Comparison of ENCODE assay signal across 18 cellular contexts in genomic region chr1:22749503-22749902, GRCh38. TPM values are rescaled to one million over a fixed set of nuclear protein-coding genes. Genes with fewer than 3 reads are reported as not detected.
A peak's percentile ranks its signal among the peaks of the same experiment; 100 is the strongest.
DNase-seq lines count a peak whose midpoint lies in the region; ATAC-seq, FAIRE-seq and TF ChIP-seq lines count a peak whose summit lies in the region.
"Had no signal": no experiment of that assay in that cellular context is flagged by ENCODE, and none has a peak within 500 bp of the region (broad histone marks: within the 10 kb centered on the region; RNA-seq: fewer than 3 reads in every experiment).

No MANE protein-coding gene starts in this region.

- CTCF ChIA-PET in AG04450 (lab: Charles Lee), result no interaction called here
- CTCF ChIA-PET in K562 (lab: Yijun Ruan, JAX; ENCODE audit: low intra/inter-chr PET ratio), result no interaction called here

- no peaks in the 10 kb centered on the region; the same call in 1 of the 2 replicates for H3K9me3 ChIP-seq in AG04450 (ENCODE audit: control insufficient read depth, insufficient read depth, low read length)
- H3K9me3 ChIP-seq in K562 (replicated peaks; ENCODE audit: control insufficient read depth, insufficient read depth, low read depth, low read length), result no peaks in the 10 kb centered on the region
- H3K9me3 ChIP-seq in mesenchymal stem cell (ENCODE audit: control insufficient read depth, low read length), result no peaks in the 10 kb centered on the region
- no peaks in the 10 kb centered on the region for H3K9me3 ChIP-seq in MG63
- H3K9me3 ChIP-seq: Caco-2, vagina had no signal

- H2AFZ ChIP-seq in GM23338 (no peak overlapping the region), K562 (ENCODE audit: low read depth, low read length) (no peak overlapping the region), mesenchymal stem cell (ENCODE audit: low read depth, low read length) (no peak overlapping the region)

- H3F3A ChIP-seq in GM23338 (replicated peaks; ENCODE audit: low read depth), result no peaks in the 10 kb centered on the region

- no peaks in the 10 kb centered on the region for H3K36me3 Mint-ChIP-seq in GM23338 (ENCODE audit: low read depth)
- H3K36me3 Mint-ChIP-seq: activated CD4-positive, alpha-beta memory T cell treated with anti-CD3 and anti-CD28 coated beads for 36 hours; activated naive CD8-positive, alpha-beta T cell treated with anti-CD3 and anti-CD28 coated beads, Interleukin-2, amount 10 ng/mL, durations not matched to agents 7 days and 5 days; natural killer cell had no signal

- no peak overlapping the region for H3K27ac Mint-ChIP-seq in GM23338
- H3K27ac Mint-ChIP-seq: activated CD4-positive, alpha-beta memory T cell treated with anti-CD3 and anti-CD28 coated beads for 36 hours; activated naive CD8-positive, alpha-beta T cell treated with anti-CD3 and anti-CD28 coated beads, Interleukin-2, amount 10 ng/mL, durations not matched to agents 7 days and 5 days; natural killer cell had no signal

- H3K4me3 Mint-ChIP-seq in GM23338, result no peak overlapping the region
- H3K4me3 Mint-ChIP-seq: activated CD4-positive, alpha-beta memory T cell treated with anti-CD3 and anti-CD28 coated beads for 36 hours; activated naive CD8-positive, alpha-beta T cell treated with anti-CD3 and anti-CD28 coated beads, Interleukin-2, amount 10 ng/mL, durations not matched to agents 7 days and 5 days; activated T-cell treated with anti-CD3 and anti-CD28 coated beads, Interleukin-2, amount 50 U/mL, for 72 hours; natural killer cell had no signal

- H3K27me3 ChIP-seq in AG04450 (ENCODE audit: control insufficient read depth, insufficient read depth, low read length) (no peaks in the 10 kb centered on the region), GM23338 (ENCODE audit: insufficient read depth) (no peaks in the 10 kb centered on the region), K562 (ENCODE audit: control insufficient read depth in 2 of 2, insufficient read depth in 2 of 2, low read length in 2 of 2) (peaks cover 14 to 46% of the 10 kb centered on the region in 2 experiments; a peak in 4 of 5 replicates), mesenchymal stem cell (ENCODE audit: control insufficient read depth in 1 of 2, insufficient read depth in 1 of 2, low read length in 2 of 2) (no peaks in the 10 kb centered on the region), MG63 (no peaks in the 10 kb centered on the region)
- H3K27me3 ChIP-seq: vagina had no signal

- H3K27ac ChIP-seq in AG04450 (ENCODE audit: low read depth, low read length) (peak overlapping the region; percentile 93), GM23338 (ENCODE audit: low read depth) (no peak overlapping the region), K562 (ENCODE audit: extremely low read depth, low read depth, low read length) (no peak overlapping the region), mesenchymal stem cell (ENCODE audit: low read length, poor library complexity, severe bottlenecking) (peak overlapping the region; percentile 97)

- H3K4me3 ChIP-seq in AG04450 (ENCODE audit: low read depth, low read length) (no peak overlapping the region), GM23338 (no peak overlapping the region), K562 (no peak overlapping the region), mesenchymal stem cell (ENCODE audit: insufficient read depth in 1 of 2, low read depth in 1 of 2, low read length in 2 of 2) (no peak overlapping the region), MG63 (no peak overlapping the region)
- H3K4me3 ChIP-seq: vagina had no signal

- peak; percentile 29; the same call in 2 of the 3 replicates for ATAC-seq in GM23338
- ATAC-seq in K562, result no peak
- no peak for ATAC-seq in HG03354 (IDR thresholded peaks at IDR 0.05; ENCODE audit: poor library complexity, severe bottlenecking, unreplicated experiment)
- no peak for ATAC-seq in GM21786 (IDR thresholded peaks at IDR 0.05; ENCODE audit: unreplicated experiment)
- ATAC-seq: natural killer cell had no signal

- H4K8ac ChIP-seq in mesenchymal stem cell (ENCODE audit: low read length), result no peak overlapping the region

- H3K9me2 ChIP-seq in GM23338 (ENCODE audit: insufficient read depth), result no peaks in the 10 kb centered on the region

- no peak for TF ChIP-seq POLR2A in K562 (conservative IDR thresholded peaks at IDR 0.05)

- peak overlapping the region; percentile 3 for H2BK5ac ChIP-seq in mesenchymal stem cell (ENCODE audit: low read depth, low read length, poor library complexity, severe bottlenecking)

- H4K20me1 ChIP-seq in GM23338 (replicated peaks; ENCODE audit: insufficient read depth), result no peaks in the 10 kb centered on the region; the same call in 1 of the 2 replicates
- H4K20me1 ChIP-seq in K562 (replicated peaks; ENCODE audit: control insufficient read depth, insufficient read depth, low read length), result peaks cover 7% of the 10 kb centered on the region; the same call in 1 of the 2 replicates

- H2BK12ac ChIP-seq in mesenchymal stem cell (ENCODE audit: low read length in 2 of 2), result peak overlapping the region; percentile 91 to 98

- BruUV-seq in K562 (replicated peaks; lab: Mats Ljungman, UMichigan), result no TSS peak

- FAIRE-seq in K562 (lab: Jason Lieb, UNC), result no peak

- H3K36me3 ChIP-seq in GM23338 (ENCODE audit: insufficient read depth), result no peaks in the 10 kb centered on the region
- H3K36me3 ChIP-seq in K562 (ENCODE audit: control insufficient read depth, insufficient read depth, low read length), result no peaks in the 10 kb centered on the region
- peaks cover 0 to 9% of the 10 kb centered on the region in 2 experiments for H3K36me3 ChIP-seq in mesenchymal stem cell (ENCODE audit: control insufficient read depth in 1 of 2, insufficient read depth in 2 of 2, low read depth in 1 of 2, low read length in 2 of 2)
- H3K36me3 ChIP-seq in MG63, result no peaks in the 10 kb centered on the region
- H3K36me3 ChIP-seq: vagina had no signal

- peak overlapping the region; percentile 77 for H2AK5ac ChIP-seq in mesenchymal stem cell (ENCODE audit: low read length, severe bottlenecking)

- H4K91ac ChIP-seq in mesenchymal stem cell (ENCODE audit: low read length), result peak overlapping the region; percentile 1

- H3K4ac ChIP-seq in mesenchymal stem cell (ENCODE audit: low read depth in 1 of 2, low read length in 2 of 2), result peak overlapping the region in 1 of 2 experiments; percentile 40

- no peaks in the 10 kb centered on the region for H3K79me2 ChIP-seq in GM23338 (replicated peaks; ENCODE audit: insufficient read depth)
- H3K79me2 ChIP-seq in K562 (ENCODE audit: control insufficient read depth, insufficient read depth, low read length), result no peaks in the 10 kb centered on the region

- DNase-seq in AG04450 (ENCODE audit: low read depth, low spot score), result no peak
- DNase-seq in GM23338 (ENCODE audit: low spot score), result peak; percentile 26
- peak in 1 of 4 experiments; percentile 40 for DNase-seq in K562 (ENCODE audit: extremely low read depth in 1 of 4, low spot score in 3 of 4)
- no peak for DNase-seq in mesenchymal stem cell
- no peak for DNase-seq in MG63
- DNase-seq in hypothalamus (lab: John Stamatoyannopoulos, UW), result no peak
- DNase-seq: activated naive CD8-positive, alpha-beta T cell treated with anti-CD3 and anti-CD28 coated beads, Interleukin-2, amount 10 ng/mL, durations not matched to agents 7 days and 5 days; activated T-cell treated with anti-CD3 and anti-CD28 coated beads, Interleukin-2, amount 50 U/mL, for 72 hours; Caco-2; foreskin melanocyte; natural killer cell; NCI-H2081; NCI-H510A treated with DMSO at 0.1 percent for 48 hours; stimulated activated naive CD4-positive, alpha-beta T cell treated with Interleukin-2 at 50 U/mL for 16 hours had no signal

- no peak overlapping the region for H3K4me2 ChIP-seq in GM23338
- no peak overlapping the region for H3K4me2 ChIP-seq in K562 (ENCODE audit: insufficient read depth, low read length)
- no peak overlapping the region for H3K4me2 ChIP-seq in mesenchymal stem cell (ENCODE audit: low read length, poor library complexity, severe bottlenecking)

- no peak for TF ChIP-seq RAD21 in K562 (CRISPR knock-in tag; conservative IDR thresholded peaks at IDR 0.05 in 1 of 2, IDR thresholded peaks at IDR 0.05 in 1 of 2)

- H3K4me1 Mint-ChIP-seq in GM23338, result peaks cover 4% of the 10 kb centered on the region; the same call in 2 of the 3 replicates

- no peak overlapping the region for H3K9ac ChIP-seq in K562 (ENCODE audit: insufficient read depth in 1 of 2, low read depth in 2 of 2, low read length in 2 of 2)
- H3K9ac ChIP-seq in mesenchymal stem cell (ENCODE audit: low read length), result peak overlapping the region; percentile 73

- no peaks in the 10 kb centered on the region for H3K4me1 ChIP-seq in GM23338 (ENCODE audit: insufficient read depth)
- H3K4me1 ChIP-seq in K562 (replicated peaks in 1 of 2; ENCODE audit: control insufficient read depth in 2 of 2, insufficient read depth in 2 of 2, low read length in 2 of 2), result peaks cover 0 to 5% of the 10 kb centered on the region in 2 experiments; a peak in 1 of 5 replicates
- peaks cover 57% of the 10 kb centered on the region for H3K4me1 ChIP-seq in mesenchymal stem cell (ENCODE audit: control insufficient read depth, insufficient read depth, low read depth, low read length)

- no peak overlapping the region for H3K14ac ChIP-seq in mesenchymal stem cell (ENCODE audit: low read length in 2 of 2)

- peak overlapping the region; percentile 29 for H2BK120ac ChIP-seq in mesenchymal stem cell (ENCODE audit: low read depth, low read length)

- no peaks in the 10 kb centered on the region for H3K9me1 ChIP-seq in K562 (ENCODE audit: control insufficient read depth, insufficient read depth, low read length)

- H3K23ac ChIP-seq in mesenchymal stem cell (ENCODE audit: low read length in 2 of 2), result no peak overlapping the region

- H3K18ac ChIP-seq in mesenchymal stem cell (ENCODE audit: low read depth in 1 of 2, low read length in 2 of 2), result peak overlapping the region in 1 of 2 experiments; percentile 74

- TF ChIP-seq EP300 in K562 (IDR thresholded peaks at IDR 0.05; ENCODE audit: low read length), result no peak

- in situ Hi-C loops in K562 (cut with MboI), result no loop called here

- H3K27me3 Mint-ChIP-seq in GM23338 (ENCODE audit: insufficient read depth, low read depth, poor library complexity), result peaks cover 5% of the 10 kb centered on the region

- peaks cover 14% of the 10 kb centered on the region for H3K79me1 ChIP-seq in mesenchymal stem cell (replicated peaks; ENCODE audit: low read length, poor library complexity, severe bottlenecking)

- 0% methylated on average over 4 of the region's 4 CpGs for WGBS in K562 (ENCODE audit: insufficient coverage, low coverage, missing lambda C conversion rate)
- WGBS in mesenchymal stem cell, result 86% methylated on average over 1 of the region's 4 CpGs

- intact Hi-C loops in K562 (cut with micrococcal nuclease), result no loop called here

- POLR2A ChIA-PET in AG04450 (lab: Yijun Ruan, JAX), result interaction anchor here (0.9 to 1.8 kb wide), 5 partner anchors 7 to 112 kb away, joined by 3 to 8 read pairs (median 4); no protein-coding TSS in a partner anchor
- POLR2A ChIA-PET in K562 (lab: Yijun Ruan, JAX), result interaction anchor here (0.7 to 2.3 kb wide), 2 partner anchors 10 to 109 kb away, joined by 4 to 10 read pairs; no protein-coding TSS in a partner anchor

- no peak overlapping the region for H2BK15ac ChIP-seq in mesenchymal stem cell (ENCODE audit: low read depth, poor library complexity, severe bottlenecking)

- no peaks in the 10 kb centered on the region for H3K9me3 Mint-ChIP-seq in GM23338
- H3K9me3 Mint-ChIP-seq: activated CD4-positive, alpha-beta memory T cell treated with anti-CD3 and anti-CD28 coated beads for 36 hours; activated naive CD8-positive, alpha-beta T cell treated with anti-CD3 and anti-CD28 coated beads, Interleukin-2, amount 10 ng/mL, durations not matched to agents 7 days and 5 days; activated T-cell treated with anti-CD3 and anti-CD28 coated beads, Interleukin-2, amount 50 U/mL, for 72 hours; natural killer cell had no signal

- TF ChIP-seq CTCF in AG04450 (IDR thresholded peaks at IDR 0.05; ENCODE audit: low read depth, low read length) (no peak), GM23338 (conservative IDR thresholded peaks at IDR 0.05; ENCODE audit: low read depth in 2 of 2) (peak; percentile 24 to 26), K562 (IDR thresholded peaks at IDR 0.05 in 2 of 3, conservative IDR thresholded peaks at IDR 0.05 in 1 of 3; ENCODE audit: insufficient read depth in 2 of 3, low read depth in 1 of 3, low read length in 3 of 3) (0 out of 6 replicates have a peak, but pooled peaks of 1 of the 3 experiments have one; percentile 6)

RNA-seq across cellular contexts. Expression of gene EPHB2, which starts 38.9 kb away (rescaled TPM):
- polyA plus RNA-seq in AG04450 (2011; rRNA removed), result 30.9 and 41.7 TPM in 2 replicates
- 90.5 and 127 TPM in 2 replicates for polyA minus RNA-seq in AG04450 (2011; rRNA and poly(A)+ RNA removed)
- total RNA-seq in GM23338 (2014; rRNA removed; shearing (Covaris generic)), result 19.2 and 20.1 TPM in 2 replicates
- polyA plus RNA-seq in GM23338 (2016; fragmentation: Nextera tagmentation; extraction: Ambion mirVana), result 4.1 and 4.5 TPM in 2 replicates
- 0.23 TPM in 1 of 2 replicates, not detected in the other for total RNA-seq in K562 (2011; cell fraction: chromatin; rRNA removed; ENCODE audit: low replicate concordance)
- total RNA-seq in K562 (2011; cell fraction: nucleolus; rRNA removed), result not detected in 2 replicates
- not detected in 2 replicates for total RNA-seq in K562 (2011; cell fraction: nucleoplasm; rRNA removed)
- not detected in 2 replicates for total RNA-seq in K562 (2014; rRNA removed)
- not detected in 2 replicates for total RNA-seq in K562 (2014; rRNA removed; fragmentation: Illumina TruSeq; extraction: Trizol)
- not detected in 2 replicates for total RNA-seq in K562 (2015; rRNA removed; fragmentation: Illumina TruSeq; extraction: Trizol)
- not detected in 2 replicates for total RNA-seq in K562 (2021)
- polyA plus RNA-seq in K562 (2011; rRNA removed), result 0.05 TPM in 1 of 2 replicates, not detected in the other
- 0.03 TPM in 1 of 2 replicates, not detected in the other for polyA plus RNA-seq in K562 (2011; cell fraction: cytosol; rRNA removed)
- not detected in 2 replicates for polyA plus RNA-seq in K562 (2011; cell fraction: nucleus; rRNA removed)
- 0.03 and 0.18 TPM in 2 replicates for polyA plus RNA-seq in K562 (2012)
- polyA plus RNA-seq in K562 (2014; fragmentation: Illumina TruSeq; extraction: Trizol), result not detected in 2 replicates
- not detected for polyA plus RNA-seq in K562 (2014; fragmentation: Nextera tagmentation; extraction: Ambion mirVana)
- polyA plus RNA-seq in K562 (2014; rRNA removed), result not detected in 2 replicates
- not detected in 2 replicates for polyA minus RNA-seq in K562 (2011; rRNA and poly(A)+ RNA removed)
- polyA minus RNA-seq in K562 (2011; cell fraction: cytosol; rRNA and poly(A)+ RNA removed), result not detected in 2 replicates
- not detected in 2 replicates for polyA minus RNA-seq in K562 (2011; cell fraction: nucleus; rRNA and poly(A)+ RNA removed)
- 30.7 TPM for polyA plus RNA-seq in mesenchymal stem cell (2013, experiment 1 of 2)
- 31.2 TPM for polyA plus RNA-seq in mesenchymal stem cell (2013, experiment 2 of 2)
- 19.6 TPM in 2 replicates for total RNA-seq in MG63 (2014; rRNA removed; shearing (Covaris generic); ENCODE audit: low replicate concordance)

Comparison
In these comparisons a context has a peak if more than half of its experiments do, and no peak if none do; other contexts are left out.
1. H3K27ac ChIP-seq: peak in AG04450 (single experiment) and mesenchymal stem cell (single experiment); none in GM23338 (single experiment) and K562 (single experiment).
2. RNA of gene EPHB2, which starts 38.9 kb away (total RNA-seq): 19.2 to 20.1 TPM in GM23338 and 19.6 TPM in MG63; 0.23 TPM in K562; every median in the first group is over 10 times any median in the second.